In the genomic region with DNA sequence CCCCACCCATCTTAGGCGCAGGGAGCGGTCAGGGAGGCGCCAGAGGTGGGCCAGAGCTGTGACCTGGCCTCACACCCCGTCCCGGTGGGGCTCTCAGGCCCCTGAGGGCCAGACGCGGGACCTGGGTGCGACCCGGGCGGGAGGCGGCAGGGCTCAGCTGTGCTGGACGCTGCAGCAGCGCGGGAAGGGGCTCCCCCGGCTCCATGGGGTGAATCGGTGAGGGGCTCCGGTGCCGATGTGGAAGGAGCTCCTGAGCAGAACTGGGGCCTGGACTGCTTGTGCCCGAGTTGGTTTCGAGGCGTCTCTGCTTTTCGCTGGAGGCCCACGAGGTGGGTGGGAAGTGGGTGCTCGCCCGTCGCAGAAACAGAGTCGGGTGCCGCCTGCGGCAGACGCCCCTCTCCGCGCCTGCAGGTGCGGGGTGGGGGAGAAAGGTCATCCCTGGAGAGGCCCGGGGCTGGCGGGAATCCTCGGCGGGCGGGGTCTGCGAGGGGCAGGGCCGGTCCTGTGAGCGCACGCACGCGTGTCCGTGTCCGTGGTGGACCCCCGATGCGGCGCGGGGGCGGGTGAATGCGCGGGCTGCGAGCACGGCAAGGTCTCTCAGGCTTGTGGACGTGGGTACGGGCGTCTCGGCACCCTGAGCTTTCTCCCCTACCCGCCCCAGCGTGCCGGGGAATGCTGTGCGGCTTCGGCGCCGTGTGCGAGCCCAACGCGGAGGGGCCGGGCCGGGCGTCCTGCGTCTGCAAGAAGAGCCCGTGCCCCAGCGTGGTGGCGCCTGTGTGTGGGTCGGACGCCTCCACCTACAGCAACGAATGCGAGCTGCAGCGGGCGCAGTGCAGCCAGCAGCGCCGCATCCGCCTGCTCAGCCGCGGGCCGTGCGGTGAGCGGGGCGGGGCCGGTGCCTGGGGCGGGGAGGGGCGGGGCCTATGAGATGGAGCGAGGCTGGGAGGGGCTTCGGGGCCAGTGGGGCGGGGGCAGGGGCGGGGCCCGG, we compare ENCODE assay signal across 8 cellular contexts. TPM values are rescaled to one million over a fixed set of nuclear protein-coding genes. Genes with fewer than 3 reads are reported as not detected.
DNase-seq lines count a peak whose midpoint lies in the region; ATAC-seq and TF ChIP-seq lines count a peak whose summit lies in the region.

No MANE protein-coding gene starts in this region.

- H3K23ac ChIP-seq in H9 (ENCODE audit: insufficient read length, low read depth, low read length): no peak overlapping the region

- WGBS in H9 (ENCODE audit: extremely low coverage, insufficient read length, low lambda C conversion rate): no CpG with 5 or more reads among the region's 99 CpGs
- 3 to 16% (median 4%) methylated on average over 28 to 99 of the region's 99 CpGs for WGBS in stomach, 5 donors

- H3K27me3 ChIP-seq in CD8-positive, alpha-beta T cell (ENCODE audit: insufficient read depth, low read length): no peaks in the 10 kb centered on the region
- H3K27me3 ChIP-seq in H9 (ENCODE audit: insufficient read depth, low read length): no peaks in the 10 kb centered on the region; the same call in 1 of the 2 replicates
- H3K27me3 ChIP-seq in fibroblast of lung (ENCODE audit: control insufficient read depth, insufficient read depth, low read length): no peaks in the 10 kb centered on the region
- H3K27me3 ChIP-seq in stomach: peaks cover 0 to 53% (median 7%) of the 10 kb centered on the region in 3 donors

- no peak overlapping the region for H2AK5ac ChIP-seq in H9 (ENCODE audit: insufficient read length, low read length)

- H2BK120ac ChIP-seq in H9 (ENCODE audit: low read depth, low read length, poor library complexity, severe bottlenecking): no peak overlapping the region

- no peak overlapping the region for H2BK12ac ChIP-seq in H9 (ENCODE audit: insufficient read length, low read depth, low read length)

- H3K4me2 ChIP-seq in H9 (ENCODE audit: insufficient read depth, insufficient read length, low read length) (peak overlapping the region; percentile 38), fibroblast of lung (ENCODE audit: extremely low read depth, insufficient read depth, low read length) (peak overlapping the region; percentile 66)

- no peaks in the 10 kb centered on the region for H3K9me3 ChIP-seq in CD8-positive, alpha-beta T cell (ENCODE audit: low read length)
- H3K9me3 ChIP-seq in H9 (ENCODE audit: control insufficient read depth, low read depth, low read length): no peaks in the 10 kb centered on the region
- H3K9me3 ChIP-seq in fibroblast of lung (ENCODE audit: control insufficient read depth, insufficient read depth, low read depth, low read length): no peaks in the 10 kb centered on the region
- no peaks in the 10 kb centered on the region for H3K9me3 ChIP-seq in stomach

- peaks cover 19% of the 10 kb centered on the region for H3K27me3 Mint-ChIP-seq in CD8-positive, alpha-beta T cell (ENCODE audit: low read depth)
- H3K27me3 Mint-ChIP-seq in H9 (ENCODE audit: low read depth) (peaks cover 48% of the 10 kb centered on the region), neural crest cell (ENCODE audit: low read depth) (peaks cover 26% of the 10 kb centered on the region)
- H3K27me3 Mint-ChIP-seq in activated T-helper 17 cell treated with anti-CD3 and anti-CD28 coated beads, Interleukin-2, amount 50 U/mL, for 72 hours: peaks cover 13% of the 10 kb centered on the region

- no peak overlapping the region for H3T11ph ChIP-seq in H9 (ENCODE audit: low read length)

- no peaks in the 10 kb centered on the region for H3K79me1 ChIP-seq in H9 (ENCODE audit: insufficient read depth, low read depth, low read length, poor library complexity, severe bottlenecking)

- H3K79me2 ChIP-seq in H9 (ENCODE audit: insufficient read depth, low read length) (no peaks in the 10 kb centered on the region), fibroblast of lung (ENCODE audit: control insufficient read depth, insufficient read depth, low read length) (no peaks in the 10 kb centered on the region)

- no peaks in the 10 kb centered on the region for H3K9me3 Mint-ChIP-seq in CD8-positive, alpha-beta T cell
- H3K9me3 Mint-ChIP-seq in H9: no peaks in the 10 kb centered on the region; a peak in 1 of 5 replicates
- H3K9me3 Mint-ChIP-seq in activated T-helper 17 cell treated with anti-CD3 and anti-CD28 coated beads, Interleukin-2, amount 50 U/mL, for 72 hours: no peaks in the 10 kb centered on the region
- H3K9me3 Mint-ChIP-seq in neural crest cell: no peaks in the 10 kb centered on the region

- no peak for TF ChIP-seq POLR2A in stomach (IDR thresholded peaks at IDR 0.05)

- CTCF ChIA-PET in CD8-positive, alpha-beta T cell (lab: Charles Lee): interaction anchor here (0.9 to 1.9 kb wide), 3 partner anchors 16 to 56 kb away, joined by 4 to 8 read pairs (median 4); no protein-coding TSS in a partner anchor

- POLR2A ChIA-PET in CD8-positive, alpha-beta T cell (lab: Charles Lee): interaction anchor here (0.7 to 2.2 kb wide), 3 partner anchors 17 to 262 kb away, joined by 4 to 10 read pairs (median 5); a partner anchor contains a TSS

- H3K4me1 ChIP-seq in CD8-positive, alpha-beta T cell (ENCODE audit: insufficient read depth, low read length): peaks cover 21% of the 10 kb centered on the region
- H3K4me1 ChIP-seq in H9 (ENCODE audit: insufficient read depth, low read length) (no peaks in the 10 kb centered on the region), fibroblast of lung (ENCODE audit: control insufficient read depth, extremely low read depth, insufficient read depth, low read length) (peaks cover 7% of the 10 kb centered on the region), stomach (peaks cover 14 to 24% (median 19%) of the 10 kb centered on the region in 4 donors)

- H3K14ac ChIP-seq in H9 (ENCODE audit: insufficient read depth, low read length): 0 out of 2 replicates have a peak overlapping the region, but pooled peaks have one; percentile 36

- peaks cover 4% of the 10 kb centered on the region for H3K23me2 ChIP-seq in H9 (ENCODE audit: insufficient read length, low read depth, low read length, poor library complexity, severe bottlenecking)

- peak; percentile 67 to 87 (median 71) for DNase-seq in CD8-positive, alpha-beta T cell
- DNase-seq in H9 (peak; percentile 93), NOMO-1 treated with dmso at 0.1 percent for 144 hours (lab: John Stamatoyannopoulos, UW; ENCODE audit: unreplicated experiment) (peak; percentile 49), fibroblast of lung (ENCODE audit: low read depth in 2 of 2) (peak; percentile 78 to 88), neural crest cell (ENCODE audit: low read depth, low spot score) (peak; percentile 58), stomach (peak; percentile 80)

- H4K20me1 ChIP-seq in H9 (ENCODE audit: control insufficient read depth, insufficient read depth, insufficient read length): peaks cover 3% of the 10 kb centered on the region
- no peaks in the 10 kb centered on the region for H4K20me1 ChIP-seq in fibroblast of lung (ENCODE audit: control insufficient read depth, extremely low read depth, insufficient read depth, low read length)

- H3K4ac ChIP-seq in H9 (ENCODE audit: low read depth, low read length): no peak overlapping the region

- H3K36me3 Mint-ChIP-seq in CD8-positive, alpha-beta T cell: no peaks in the 10 kb centered on the region
- H3K36me3 Mint-ChIP-seq in H9 (ENCODE audit: insufficient read depth in 1 of 3, low read depth in 3 of 3): peaks cover 11 to 43% (median 37%) of the 10 kb centered on the region in 3 experiments
- no peaks in the 10 kb centered on the region for H3K36me3 Mint-ChIP-seq in activated T-helper 17 cell treated with anti-CD3 and anti-CD28 coated beads, Interleukin-2, amount 50 U/mL, for 72 hours (ENCODE audit: low read depth)
- peaks cover 3% of the 10 kb centered on the region for H3K36me3 Mint-ChIP-seq in neural crest cell (ENCODE audit: low read depth)

- no peak overlapping the region for H2BK15ac ChIP-seq in H9 (ENCODE audit: low read depth, low read length)

- no peak overlapping the region for H4K91ac ChIP-seq in H9 (ENCODE audit: insufficient read length, low read depth, low read length)

- no peak overlapping the region for H4K5ac ChIP-seq in H9 (ENCODE audit: insufficient read length, low read depth, low read length)

- H2AFZ ChIP-seq in H9 (ENCODE audit: low read length) (no peak overlapping the region), fibroblast of lung (ENCODE audit: low read length) (no peak overlapping the region)

- no peaks in the 10 kb centered on the region for H3K36me3 ChIP-seq in CD8-positive, alpha-beta T cell (ENCODE audit: insufficient read depth, low read length)
- H3K36me3 ChIP-seq in fibroblast of lung (ENCODE audit: control insufficient read depth, insufficient read depth, low read length) (peaks cover 6% of the 10 kb centered on the region), stomach (peaks cover under 1 to 54% (median 29%) of the 10 kb centered on the region in 4 donors)

- ATAC-seq in CD8-positive, alpha-beta T cell: peak; percentile 94
- peak; percentile 73 for ATAC-seq in activated T-helper 17 cell treated with anti-CD3 and anti-CD28 coated beads, Interleukin-2, amount 50 U/mL, for 72 hours (replicated peaks)
- ATAC-seq in GM18511 (IDR thresholded peaks at IDR 0.05; ENCODE audit: unreplicated experiment): no peak

- intact Hi-C loops in CD8-positive, alpha-beta T cell (cut with DNase I, micrococcal nuclease): loop anchor here (1.0 to 5.0 kb wide), 4 partner anchors 19 to 267 kb away; a partner anchor contains a TSS
- intact Hi-C loops in stomach (cut with DNase I; ENCODE audit: low total_unique reads): no loop called here

- no peak overlapping the region for H4K8ac ChIP-seq in H9 (replicated peaks; ENCODE audit: insufficient read length, low read depth, low read length)

- H3K56ac ChIP-seq in H9 (ENCODE audit: insufficient read length, low read depth, low read length): no peak overlapping the region

- TF ChIP-seq EP300 in stomach (IDR thresholded peaks at IDR 0.05): no peak

- peaks cover 14% of the 10 kb centered on the region for H3K4me1 Mint-ChIP-seq in CD8-positive, alpha-beta T cell (ENCODE audit: low read depth)
- peaks cover 7 to 15% of the 10 kb centered on the region in 2 experiments for H3K4me1 Mint-ChIP-seq in H9
- H3K4me1 Mint-ChIP-seq in activated T-helper 17 cell treated with anti-CD3 and anti-CD28 coated beads, Interleukin-2, amount 50 U/mL, for 72 hours: peaks cover 12% of the 10 kb centered on the region
- H3K4me1 Mint-ChIP-seq in neural crest cell: peaks cover 11% of the 10 kb centered on the region

- H3K27ac ChIP-seq in CD8-positive, alpha-beta T cell (ENCODE audit: low read depth, low read length): no peak overlapping the region
- no peak overlapping the region for H3K27ac ChIP-seq in H9 (ENCODE audit: insufficient read length, low read depth, low read length)
- H3K27ac ChIP-seq in fibroblast of lung (ENCODE audit: insufficient read depth, low read length): no peak overlapping the region
- peak overlapping the region in 2 of 5 donors; percentile 8 to 46 for H3K27ac ChIP-seq in stomach

- H3K4me3 Mint-ChIP-seq in CD8-positive, alpha-beta T cell: peak overlapping the region; percentile 72
- H3K4me3 Mint-ChIP-seq in H9 (peak overlapping the region; percentile 47 to 72; a peak in 4 of 5 replicates), neural crest cell (peak overlapping the region; percentile 49)
- H3K4me3 Mint-ChIP-seq in activated T-helper 17 cell treated with anti-CD3 and anti-CD28 coated beads, Interleukin-2, amount 50 U/mL, for 72 hours: peak overlapping the region; percentile 72

- H3K4me3 ChIP-seq in CD8-positive, alpha-beta T cell (ENCODE audit: low read depth, low read length): peak overlapping the region; percentile 57
- H3K4me3 ChIP-seq in fibroblast of lung (replicated peaks in 1 of 4; ENCODE audit: control extremely low read depth in 1 of 4, insufficient read depth in 1 of 4, low read depth in 3 of 4, low read length in 4 of 4): peak overlapping the region in 3 of 4 experiments; percentile 6 to 49 (median 28)
- peak overlapping the region; percentile 41 to 58 (median 46) for H3K4me3 ChIP-seq in stomach

- no peak overlapping the region for H3K27ac Mint-ChIP-seq in CD8-positive, alpha-beta T cell
- no peak overlapping the region for H3K27ac Mint-ChIP-seq in H9
- no peak overlapping the region for H3K27ac Mint-ChIP-seq in activated T-helper 17 cell treated with anti-CD3 and anti-CD28 coated beads, Interleukin-2, amount 50 U/mL, for 72 hours
- H3K27ac Mint-ChIP-seq in neural crest cell (ENCODE audit: unreplicated experiment): no peak overlapping the region

- H3K9ac ChIP-seq in H9 (ENCODE audit: extremely low read depth, insufficient read length, low read length): no peak overlapping the region
- no peak overlapping the region for H3K9ac ChIP-seq in fibroblast of lung (ENCODE audit: insufficient read depth, low read length)

- no peak overlapping the region for H3K18ac ChIP-seq in H9 (ENCODE audit: insufficient read length, low read depth, low read length)

- no peak overlapping the region for H2BK20ac ChIP-seq in H9 (ENCODE audit: low read depth, low read length, poor library complexity, severe bottlenecking)

- no peak for TF ChIP-seq CTCF in CD8-positive, alpha-beta T cell (IDR thresholded peaks at IDR 0.05)
- peak; percentile 32; the same call in 2 of the 3 replicates for TF ChIP-seq CTCF in H9 (conservative IDR thresholded peaks at IDR 0.05)
- TF ChIP-seq CTCF in fibroblast of lung (conservative IDR thresholded peaks at IDR 0.05 in 1 of 2, IDR thresholded peaks at IDR 0.05 in 1 of 2; ENCODE audit: low read depth in 1 of 2, low read length in 2 of 2): peak in 1 of 2 donors; percentile 4
- peak; percentile 32 for TF ChIP-seq CTCF in neural crest cell (conservative IDR thresholded peaks at IDR 0.05)
- peak in 1 of 7 experiments; percentile 9 for TF ChIP-seq CTCF in stomach (IDR thresholded peaks at IDR 0.05)

- H2BK5ac ChIP-seq in H9 (ENCODE audit: insufficient read length, low read length): no peak overlapping the region

RNA-seq across cellular contexts. Expression of a gene that starts 20.4 kb away (rescaled TPM):
- 10 to 100 TPM; 12.1 to 14.0 TPM for total RNA-seq in CD8-positive, alpha-beta T cell
- total RNA-seq in H9 (2021) (173 and 175 TPM in 2 replicates), fibroblast of lung (38.3 and 50.9 TPM in 2 replicates), neural crest cell (192 and 203 TPM in 2 replicates), stomach (100 to 1,000 TPM in 2 of 5 donors, 10 to 100 TPM in 3; 38.0 to 459 (median 77.8) TPM)
- 10 to 100 TPM; 12.1 to 87.6 TPM for total RNA-seq in activated T-helper 17 cell treated with anti-CD3 and anti-CD28 coated beads, Interleukin-2, amount 50 U/mL, for 72 hours
- polyA plus RNA-seq in fibroblast of lung (15.6 and 20.7 TPM in 2 replicates), stomach (10 to 100 TPM in 2 of 3 donors, 1 to 10 TPM in 1; 3.5 to 33.7 (median 31.9) TPM)
- 43.3 and 61.1 TPM in 2 replicates for polyA plus RNA-seq in fibroblast of lung (2012)
- 28.0 and 70.5 TPM in 2 replicates for polyA minus RNA-seq in fibroblast of lung (ENCODE audit: low replicate concordance)

RNA-seq across cellular contexts. Expression of a gene that starts 27.0 kb away (rescaled TPM):
- 10 to 100 TPM; 56.4 to 58.4 TPM for total RNA-seq in CD8-positive, alpha-beta T cell
- total RNA-seq in H9 (2021) (39.7 and 40.8 TPM in 2 replicates), fibroblast of lung (74.7 and 93.3 TPM in 2 replicates), neural crest cell (17.4 and 22.3 TPM in 2 replicates), stomach (10 to 100 TPM; 16.3 to 84.6 (median 19.3) TPM)
- 10 to 100 TPM; 13.5 to 36.5 TPM for total RNA-seq in activated T-helper 17 cell treated with anti-CD3 and anti-CD28 coated beads, Interleukin-2, amount 50 U/mL, for 72 hours
- polyA plus RNA-seq in fibroblast of lung (18.4 and 24.2 TPM in 2 replicates), stomach (100 to 1,000 TPM in 1 of 3 donors, 10 to 100 TPM in 2; 78.1 to 105 (median 97.1) TPM)
- 62.6 and 69.5 TPM in 2 replicates for polyA plus RNA-seq in fibroblast of lung (2012)
- 12.9 and 31.1 TPM in 2 replicates for polyA minus RNA-seq in fibroblast of lung (ENCODE audit: low replicate concordance)

RNA-seq across cellular contexts. Expression of a gene that starts 33.8 kb away (rescaled TPM):
- total RNA-seq in CD8-positive, alpha-beta T cell: not detected
- total RNA-seq in H9 (2021) (not detected in 2 replicates), fibroblast of lung (not detected in 2 replicates), neural crest cell (not detected in 2 replicates), stomach (1 to 10 TPM in 2 of 5 donors, not detected in 3; 1.4 to 5.9 TPM)
- not detected for total RNA-seq in activated T-helper 17 cell treated with anti-CD3 and anti-CD28 coated beads, Interleukin-2, amount 50 U/mL, for 72 hours
- polyA plus RNA-seq in fibroblast of lung (not detected in 2 replicates), stomach (1 to 10 TPM; 3.2 to 8.1 (median 3.4) TPM)
- polyA plus RNA-seq in fibroblast of lung (2012): not detected in 2 replicates
- polyA minus RNA-seq in fibroblast of lung (ENCODE audit: low replicate concordance): not detected in 2 replicates

RNA-seq across cellular contexts. Expression of a gene that starts 40.4 kb away (rescaled TPM):
- 10 to 100 TPM; 26.0 to 30.9 TPM for total RNA-seq in CD8-positive, alpha-beta T cell
- 3.7 and 4.0 TPM in 2 replicates for total RNA-seq in H9 (2021)
- total RNA-seq in activated T-helper 17 cell treated with anti-CD3 and anti-CD28 coated beads, Interleukin-2, amount 50 U/mL, for 72 hours: 1 to 10 TPM in 1 of 2 donors, not detected in 1; 2.5 TPM
- total RNA-seq in fibroblast of lung: 1.5 and 2.0 TPM in 2 replicates
- 0.10 and 0.49 TPM in 2 replicates for polyA plus RNA-seq in fibroblast of lung
- 0.20 and 0.99 TPM in 2 replicates for polyA plus RNA-seq in fibroblast of lung (2012)
- polyA minus RNA-seq in fibroblast of lung (ENCODE audit: low replicate concordance): 0.39 TPM in 1 of 2 replicates, not detected in the other
- 35.7 and 38.0 TPM in 2 replicates for total RNA-seq in neural crest cell
- total RNA-seq in stomach: 100 to 1,000 TPM in 1 of 5 donors, 10 to 100 TPM in 3, not detected in 1; 14.9 to 212 (median 60.8) TPM
- polyA plus RNA-seq in stomach: 10 to 100 TPM in 2 of 3 donors, 1 to 10 TPM in 1; 4.0 to 29.3 (median 13.4) TPM

RNA-seq across cellular contexts. Expression of a gene that starts 58.4 kb away (rescaled TPM):
- under 1 TPM in 1 of 2 experiments, not detected in 1; 0.08 TPM for total RNA-seq in CD8-positive, alpha-beta T cell
- total RNA-seq in H9 (2021) (not detected in 2 replicates), fibroblast of lung (0.17 TPM in 1 of 2 replicates, not detected in the other), neural crest cell (0.11 TPM in 1 of 2 replicates, not detected in the other), stomach (under 1 TPM in 1 of 5 donors, not detected in 4; 0.43 TPM)
- total RNA-seq in activated T-helper 17 cell treated with anti-CD3 and anti-CD28 coated beads, Interleukin-2, amount 50 U/mL, for 72 hours: not detected
- polyA plus RNA-seq in fibroblast of lung (0.03 TPM in 1 of 2 replicates, not detected in the other), stomach (under 1 TPM; 0.37 to 0.88 (median 0.46) TPM)
- polyA plus RNA-seq in fibroblast of lung (2012): 0.48 and 0.58 TPM in 2 replicates
- not detected in 2 replicates for polyA minus RNA-seq in fibroblast of lung (ENCODE audit: low replicate concordance)
